ENCODE assay signal across 13 cellular contexts in the genomic region with DNA sequence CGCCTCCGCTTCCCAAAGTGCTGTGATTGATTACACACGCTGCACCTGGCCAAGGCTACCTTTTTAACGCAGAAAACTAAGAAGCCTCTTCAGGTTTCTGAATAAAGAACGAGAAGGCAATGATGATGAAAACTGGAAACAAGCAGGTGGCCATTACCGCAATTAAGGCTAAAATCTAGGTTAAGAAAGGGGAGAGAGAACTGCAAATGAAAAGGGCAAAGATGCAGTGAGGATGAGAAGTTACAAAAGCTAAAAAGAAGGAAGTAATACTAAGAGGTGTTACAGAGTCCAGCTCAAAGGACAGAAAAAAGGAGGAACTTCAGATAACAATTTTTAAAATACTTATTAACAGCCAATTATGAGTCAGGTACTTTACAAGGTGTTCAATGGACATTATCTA.
DNase-seq lines count a peak whose midpoint lies in the region; ATAC-seq, FAIRE-seq and TF ChIP-seq lines count a peak whose summit lies in the region.
"Had no signal": no experiment of that assay in that cellular context is flagged by ENCODE, and none has a peak within 500 bp of the region (broad histone marks: within the 10 kb centered on the region; RNA-seq: fewer than 3 reads in every experiment).

No MANE protein-coding gene starts in this region.

- H3K27me3 Mint-ChIP-seq in T-helper 17 cell = no peaks in the 10 kb centered on the region
- no peaks in the 10 kb centered on the region for H3K27me3 Mint-ChIP-seq in naive thymus-derived CD8-positive, alpha-beta T cell

- TF ChIP-seq CTCF in breast epithelium (IDR thresholded peaks at IDR 0.05) = no peak

- ATAC-seq in GM21576 (IDR thresholded peaks at IDR 0.05; ENCODE audit: unreplicated experiment) (peak; percentile 39), T-helper 17 cell (no peak), HG03442 (IDR thresholded peaks at IDR 0.05; ENCODE audit: unreplicated experiment) (no peak)
- no peak for ATAC-seq in naive thymus-derived CD8-positive, alpha-beta T cell

- H3K27ac Mint-ChIP-seq in T-helper 17 cell = peak overlapping the region; percentile 99
- peak overlapping the region; percentile 93 to 100 (median 97) for H3K27ac Mint-ChIP-seq in naive thymus-derived CD8-positive, alpha-beta T cell
- H3K27ac Mint-ChIP-seq: endodermal cell, nephron had no signal

- H3K9me3 ChIP-seq in T-helper 17 cell (ENCODE audit: control insufficient read depth, low read length, poor library complexity, severe bottlenecking) (no peaks in the 10 kb centered on the region), breast epithelium (no peaks in the 10 kb centered on the region)
- H3K9me3 ChIP-seq: thyroid gland had no signal

- POLR2A ChIA-PET in naive thymus-derived CD8-positive, alpha-beta T cell (lab: Charles Lee) = interaction anchor here (0.6 to 5.4 kb wide), 4 partner anchors 16 to 50 kb away, joined by 3 to 37 read pairs (median 4); no protein-coding TSS in a partner anchor

- peak in 2 of 3 experiments; percentile 22 to 53 for DNase-seq in NCI-H1417 (lab: John Stamatoyannopoulos, UW)
- no peak for DNase-seq in NCI-H1417 treated with DMSO at 0.1 percent for 48 hours (lab: John Stamatoyannopoulos, UW)
- DNase-seq in T-helper 17 cell = no peak
- DNase-seq in naive thymus-derived CD8-positive, alpha-beta T cell = no peak
- DNase-seq in GM12891 (ENCODE audit: insufficient read length, low spot score) = no peak
- no peak for DNase-seq in breast epithelium (ENCODE audit: low spot score in 2 of 2)
- DNase-seq: 8988T, endodermal cell, GOT3, thyroid gland had no signal

- H3K4me1 ChIP-seq in breast epithelium = no peaks in the 10 kb centered on the region
- H3K4me1 ChIP-seq: thyroid gland had no signal

- intact Hi-C loops in breast epithelium (cut with DNase I; ENCODE audit: low total_unique reads) = no loop called here

- H3K4me3 Mint-ChIP-seq in T-helper 17 cell = peak overlapping the region; percentile 89
- H3K4me3 Mint-ChIP-seq in naive thymus-derived CD8-positive, alpha-beta T cell = peak overlapping the region; percentile 42 to 92 (median 73)
- H3K4me3 Mint-ChIP-seq: endodermal cell, nephron had no signal

- TF ChIP-seq POLR2A in GM12891 (IDR thresholded peaks at IDR 0.05; ENCODE audit: low read depth, low read length) (no peak), breast epithelium (IDR thresholded peaks at IDR 0.05) (no peak)

- H3K36me3 ChIP-seq in breast epithelium = peaks cover 5% of the 10 kb centered on the region

- H3K4me3 ChIP-seq in breast epithelium = no peak overlapping the region
- H3K4me3 ChIP-seq: thyroid gland had no signal

- peak overlapping the region in 1 of 2 donors; percentile 30 for H3K27ac ChIP-seq in breast epithelium
- H3K27ac ChIP-seq: thyroid gland had no signal

- no peaks in the 10 kb centered on the region for H3K27me3 ChIP-seq in breast epithelium
- H3K27me3 ChIP-seq: thyroid gland had no signal

- no peak for FAIRE-seq in GM12891 (lab: Jason Lieb, UNC)

- peaks cover 6% of the 10 kb centered on the region for H3K36me3 Mint-ChIP-seq in T-helper 17 cell (ENCODE audit: low read depth)
- H3K36me3 Mint-ChIP-seq in naive thymus-derived CD8-positive, alpha-beta T cell = peaks cover 8 to 40% (median 30%) of the 10 kb centered on the region in 3 donors

- H3K9me3 Mint-ChIP-seq in naive thymus-derived CD8-positive, alpha-beta T cell = no peaks in the 10 kb centered on the region
- H3K9me3 Mint-ChIP-seq: endodermal cell, nephron had no signal

- peaks cover 41% of the 10 kb centered on the region for H3K4me1 Mint-ChIP-seq in T-helper 17 cell
- peaks cover 19 to 64% (median 36%) of the 10 kb centered on the region in 4 donors for H3K4me1 Mint-ChIP-seq in naive thymus-derived CD8-positive, alpha-beta T cell
- H3K4me1 Mint-ChIP-seq: nephron had no signal

TF ChIP-seq in GM12891, 5 proteins besides CTCF, POLR2A, EP300 and RAD21:
- no peak for TF ChIP-seq PAX5 (IDR thresholded peaks at IDR 0.05; ENCODE audit: insufficient read depth, low read length, severe bottlenecking)
- no peak for TF ChIP-seq POU2F2 (IDR thresholded peaks at IDR 0.05; ENCODE audit: low read depth, low read length)
- no peak for TF ChIP-seq POLR2AphosphoS5 (IDR thresholded peaks at IDR 0.05; ENCODE audit: low read depth, low read length)

Comparison
In these comparisons a context has a peak if more than half of its experiments do, and no peak if none do; other contexts are left out.
1. DNase-seq: peak in NCI-H1417 (2 of 3); none in NCI-H1417 treated with DMSO at 0.1 percent for 48 hours (single experiment), T-helper 17 cell (0 of 3), naive thymus-derived CD8-positive, alpha-beta T cell (0 of 10), GM12891 (single experiment) and breast epithelium (0 of 2).